In genomic region chr15:60619131-60619530, GRCh38 we compare ENCODE assay signal across 3 cellular contexts.
TF ChIP-seq lines count a peak whose summit lies in the region.

No MANE protein-coding gene starts in this region.

TF ChIP-seq in A549, 52 proteins besides CTCF, POLR2A, EP300 and RAD21:
- TF ChIP-seq MAFK (IDR thresholded peaks at IDR 0.05; ENCODE audit: partially characterized antibody) (peak; percentile 71), MAX (IDR thresholded peaks at IDR 0.05) (no peak)

TF ChIP-seq in IMR-90, 13 proteins besides CTCF, POLR2A, EP300 and RAD21:
- no peak for TF ChIP-seq RFX5 (IDR thresholded peaks at IDR 0.05; ENCODE audit: low read depth, low read length)
- no peak for TF ChIP-seq MXI1 (IDR thresholded peaks at IDR 0.05; ENCODE audit: borderline replicate concordance, low read depth, low read length)
- TF ChIP-seq MAFK (IDR thresholded peaks at IDR 0.05; ENCODE audit: low read depth, low read length) = peak; percentile 31; the same call in 1 of the 2 replicates
- TF ChIP-seq USF2 (IDR thresholded peaks at IDR 0.05; ENCODE audit: low read depth, low read length) = no peak
- TF ChIP-seq CEBPB (IDR thresholded peaks at IDR 0.05; ENCODE audit: low read depth, low read length) = no peak
- no peak for TF ChIP-seq SMC3 (IDR thresholded peaks at IDR 0.05; ENCODE audit: low read depth, low read length)

TF ChIP-seq in H1, 55 proteins besides CTCF, POLR2A, EP300 and RAD21:
- TF ChIP-seq SRF (IDR thresholded peaks at IDR 0.05; ENCODE audit: low read depth, low read length) (no peak), ZNF274 (IDR thresholded peaks at IDR 0.05; ENCODE audit: borderline replicate concordance, extremely low read depth, low read length) (no peak), NANOG (IDR thresholded peaks at IDR 0.05; ENCODE audit: insufficient read depth, low read depth, low read length, poor library complexity, severe bottlenecking) (no peak), EGR1 (IDR thresholded peaks at IDR 0.05; ENCODE audit: borderline replicate concordance, low read depth, low read length) (no peak), GABPA (IDR thresholded peaks at IDR 0.05; ENCODE audit: borderline replicate concordance, insufficient read depth, low read length) (no peak), CTBP2 (IDR thresholded peaks at IDR 0.05; ENCODE audit: borderline replicate concordance, insufficient read depth, insufficient read length, low read length) (no peak), BACH1 (IDR thresholded peaks at IDR 0.05; ENCODE audit: low read length) (no peak), SP4 (IDR thresholded peaks at IDR 0.05; ENCODE audit: low read length) (no peak), CHD2 (IDR thresholded peaks at IDR 0.05; ENCODE audit: low read length) (no peak), KDM4A (IDR thresholded peaks at IDR 0.05; ENCODE audit: low read depth, low read length, severe bottlenecking) (no peak)
